15 cellular contexts compared by ENCODE assay signal in the genomic region with DNA sequence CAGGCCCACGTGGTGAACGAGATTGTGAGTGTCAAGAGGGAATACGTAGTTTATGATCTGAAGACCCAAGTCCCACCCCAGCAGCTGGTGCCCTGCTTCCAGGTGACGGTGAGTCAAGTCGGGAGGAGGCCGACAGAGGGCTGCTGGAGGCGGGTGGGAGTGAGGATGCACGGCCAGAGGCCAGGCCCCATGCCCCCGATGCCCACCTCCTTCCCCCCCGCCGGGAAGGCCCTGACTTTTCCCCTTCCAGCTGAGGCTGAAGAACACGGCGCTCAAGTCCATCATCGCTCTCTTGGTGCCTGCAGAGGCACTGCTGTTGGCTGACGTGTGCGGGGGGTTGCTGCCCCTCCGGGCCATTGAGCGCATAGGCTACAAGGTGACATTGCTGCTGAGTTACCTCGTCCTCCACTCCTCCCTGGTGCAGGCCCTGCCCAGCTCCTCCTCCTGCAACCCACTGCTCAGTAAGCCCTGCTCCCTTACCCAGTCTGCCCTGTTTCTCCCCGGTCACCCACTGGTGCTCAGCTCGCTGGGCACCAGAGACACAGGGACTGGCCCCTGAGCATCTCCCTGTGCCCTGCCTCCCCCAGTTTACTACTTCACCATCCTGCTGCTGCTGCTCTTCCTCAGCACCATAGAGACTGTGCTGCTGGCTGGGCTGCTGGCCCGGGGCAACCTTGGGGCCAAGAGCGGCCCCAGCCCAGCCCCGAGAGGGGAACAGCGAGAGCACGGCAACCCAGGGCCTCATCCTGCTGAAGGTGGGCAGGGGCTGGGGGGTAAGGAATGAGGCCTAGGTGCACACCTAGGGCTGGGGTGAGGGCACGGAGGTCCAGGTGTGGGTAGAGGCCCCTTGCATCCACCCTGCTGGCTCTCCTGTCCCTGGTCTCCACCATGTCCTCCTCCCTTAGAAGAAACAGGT. TPM values are rescaled to one million over a fixed set of nuclear protein-coding genes. Genes with fewer than 3 reads are reported as not detected.
DNase-seq lines count a peak whose midpoint lies in the region; ATAC-seq and TF ChIP-seq lines count a peak whose summit lies in the region.
"Had no signal": no experiment of that assay in that cellular context is flagged by ENCODE, and none has a peak within 500 bp of the region (broad histone marks: within the 10 kb centered on the region; RNA-seq: fewer than 3 reads in every experiment).

No MANE protein-coding gene starts in this region.

- TF ChIP-seq CTCF in Calu3 (IDR thresholded peaks at IDR 0.05; ENCODE audit: unreplicated experiment), result no peak

- no peaks in the 10 kb centered on the region for H3K9me3 Mint-ChIP-seq in Calu3 (ENCODE audit: low read depth, unreplicated experiment)
- H3K9me3 Mint-ChIP-seq in activated T-helper 17 cell treated with anti-CD3 and anti-CD28 coated beads, Interleukin-2, amount 50 U/mL, for 72 hours, result no peaks in the 10 kb centered on the region
- no peaks in the 10 kb centered on the region for H3K9me3 Mint-ChIP-seq in memory B cell
- H3K9me3 Mint-ChIP-seq: activated B cell treated with CpG ODN at 0.5 μM for 24 hours had no signal

- H3K27me3 Mint-ChIP-seq in Calu3 (ENCODE audit: unreplicated experiment), result peaks cover 32% of the 10 kb centered on the region
- H3K27me3 Mint-ChIP-seq in activated T-helper 17 cell treated with anti-CD3 and anti-CD28 coated beads, Interleukin-2, amount 50 U/mL, for 72 hours, result peaks cover 9% of the 10 kb centered on the region
- peaks cover 10% of the 10 kb centered on the region for H3K27me3 Mint-ChIP-seq in memory B cell

- no peak for DNase-seq in Calu3
- DNase-seq in memory B cell (ENCODE audit: low spot score in 2 of 2), result no peak
- no peak for DNase-seq in activated gamma-delta T cell treated with Interleukin-2 at 50 U/mL for 16 hours
- DNase-seq in hepatic stellate cell (ENCODE audit: low spot score), result no peak
- no peak for DNase-seq in NCI-H128 (lab: John Stamatoyannopoulos, UW; ENCODE audit: unreplicated experiment)
- DNase-seq: activated B cell treated with CpG ODN at 0.5 μM for 24 hours; DMS 273 treated with DMSO at 0.1 percent for 48 hours; KG1; NCI-H1417 treated with DMSO at 0.1 percent for 48 hours; NCI-H446; stimulated activated CD4-positive, alpha-beta T cell treated with anti-CD3 and anti-CD28 coated beads, Interleukin-2, amount 100 ng/mL, for 48 hours; upper lobe of left lung had no signal

- no TSS peak for BruUV-seq in Calu3 (replicated peaks; lab: Mats Ljungman, UMichigan)

- CTCF ChIA-PET in Calu3 (lab: Charles Lee), result no interaction called here

- intact Hi-C loops in Calu3 (cut with micrococcal nuclease; ENCODE audit: unreplicated experiment), result no loop called here

- H3K27ac Mint-ChIP-seq in Calu3 (ENCODE audit: unreplicated experiment) (peak overlapping the region; percentile 14), memory B cell (peak overlapping the region; percentile 29)
- no peak overlapping the region for H3K27ac Mint-ChIP-seq in activated T-helper 17 cell treated with anti-CD3 and anti-CD28 coated beads, Interleukin-2, amount 50 U/mL, for 72 hours
- H3K27ac Mint-ChIP-seq: activated B cell treated with CpG ODN at 0.5 μM for 24 hours had no signal

- no peak overlapping the region for H3K4me3 Mint-ChIP-seq in Calu3 (ENCODE audit: low read depth, unreplicated experiment)
- no peak overlapping the region for H3K4me3 Mint-ChIP-seq in activated T-helper 17 cell treated with anti-CD3 and anti-CD28 coated beads, Interleukin-2, amount 50 U/mL, for 72 hours
- no peak overlapping the region for H3K4me3 Mint-ChIP-seq in memory B cell
- H3K4me3 Mint-ChIP-seq: activated B cell treated with CpG ODN at 0.5 μM for 24 hours had no signal

- H3K4me1 Mint-ChIP-seq in Calu3 (ENCODE audit: low read depth, unreplicated experiment) (no peaks in the 10 kb centered on the region), memory B cell (peaks cover 7% of the 10 kb centered on the region)
- H3K4me1 Mint-ChIP-seq in activated T-helper 17 cell treated with anti-CD3 and anti-CD28 coated beads, Interleukin-2, amount 50 U/mL, for 72 hours, result no peaks in the 10 kb centered on the region

- peak; percentile 4 for ATAC-seq in activated T-helper 17 cell treated with anti-CD3 and anti-CD28 coated beads, Interleukin-2, amount 50 U/mL, for 72 hours (replicated peaks)
- ATAC-seq in memory B cell (ENCODE audit: low read depth), result no peak

- peaks cover 51% of the 10 kb centered on the region for H3K36me3 Mint-ChIP-seq in Calu3 (ENCODE audit: insufficient read depth, unreplicated experiment)
- H3K36me3 Mint-ChIP-seq in activated T-helper 17 cell treated with anti-CD3 and anti-CD28 coated beads, Interleukin-2, amount 50 U/mL, for 72 hours (ENCODE audit: low read depth), result peaks cover 46% of the 10 kb centered on the region
- peaks cover 7% of the 10 kb centered on the region for H3K36me3 Mint-ChIP-seq in memory B cell

RNA-seq across cellular contexts. Expression of gene ZACN, which starts 2.6 kb away (rescaled TPM):
- total RNA-seq in Calu3 (2022), result 0.17 and 0.34 TPM in 2 replicates
- 10 to 100 TPM in 1 of 2 donors, 1 to 10 TPM in 1; 6.5 to 13.5 TPM for total RNA-seq in activated T-helper 17 cell treated with anti-CD3 and anti-CD28 coated beads, Interleukin-2, amount 50 U/mL, for 72 hours
- total RNA-seq: cerebellum, kidney epithelial cell, upper lobe of left lung had no signal

RNA-seq across cellular contexts. Expression of gene GALR2, which starts 7.0 kb away (rescaled TPM):
- 0.27 and 0.61 TPM in 2 replicates for total RNA-seq in Calu3 (2022)
- total RNA-seq in activated T-helper 17 cell treated with anti-CD3 and anti-CD28 coated beads, Interleukin-2, amount 50 U/mL, for 72 hours, result 10 to 100 TPM in 1 of 2 donors, 1 to 10 TPM in 1; 7.5 to 14.8 TPM
- total RNA-seq: cerebellum had no signal

RNA-seq across cellular contexts. Expression of gene SRP68, which starts 9.2 kb away (rescaled TPM):
- 80.7 and 84.5 TPM in 2 replicates for total RNA-seq in Calu3 (2022)
- total RNA-seq in activated T-helper 17 cell treated with anti-CD3 and anti-CD28 coated beads, Interleukin-2, amount 50 U/mL, for 72 hours, result 100 to 1,000 TPM; 109 to 117 TPM

RNA-seq across cellular contexts. Expression of gene EXOC7, which starts 22.0 kb away (rescaled TPM):
- 122 and 137 TPM in 2 replicates for total RNA-seq in Calu3 (2022)
- total RNA-seq in activated T-helper 17 cell treated with anti-CD3 and anti-CD28 coated beads, Interleukin-2, amount 50 U/mL, for 72 hours, result 100 to 1,000 TPM; 104 to 117 TPM

RNA-seq across cellular contexts. Expression of gene EVPL, which starts 54.4 kb away (rescaled TPM):
- total RNA-seq in Calu3 (2022), result 51.8 and 59.7 TPM in 2 replicates
- under 1 TPM in 1 of 2 donors, not detected in 1; 0.11 TPM for total RNA-seq in activated T-helper 17 cell treated with anti-CD3 and anti-CD28 coated beads, Interleukin-2, amount 50 U/mL, for 72 hours
- total RNA-seq: activated B cell treated with CpG ODN at 0.5 μM for 24 hours, cerebellum had no signal
